In the genomic region with DNA sequence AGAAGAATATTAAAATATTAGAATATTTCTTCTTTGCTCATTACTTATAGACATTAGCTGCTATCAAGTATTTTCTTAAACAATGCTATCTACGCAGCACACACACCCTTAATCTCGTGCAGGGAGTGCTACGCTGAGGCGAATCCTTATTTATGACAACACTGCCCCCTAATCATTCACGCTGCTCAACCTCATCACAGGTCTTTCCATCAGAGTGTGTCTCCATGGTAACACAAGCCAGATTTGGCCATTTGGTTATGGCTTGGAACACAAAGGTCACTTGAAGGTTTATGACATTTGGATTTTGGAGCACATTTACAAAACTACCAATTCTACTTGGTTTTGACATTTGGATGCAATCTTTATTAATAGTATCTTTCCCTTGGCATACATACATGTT, we compare ENCODE assay signal across 25 cellular contexts. TPM values are rescaled to one million over a fixed set of nuclear protein-coding genes. Genes with fewer than 3 reads are reported as not detected.
A peak's percentile ranks its signal among the peaks of the same experiment; 100 is the strongest.
DNase-seq lines count a peak whose midpoint lies in the region; ATAC-seq and TF ChIP-seq lines count a peak whose summit lies in the region.
"Had no signal": no experiment of that assay in that cellular context is flagged by ENCODE, and none has a peak within 500 bp of the region (broad histone marks: within the 10 kb centered on the region; RNA-seq: fewer than 3 reads in every experiment).

No MANE protein-coding gene starts in this region.

- no peak for TF ChIP-seq EP300 in SK-N-SH (IDR thresholded peaks at IDR 0.05; ENCODE audit: borderline replicate concordance in 1 of 2, low read depth in 1 of 2, low read length in 1 of 2)

- no peak for TF ChIP-seq CTCF in SK-N-SH (IDR thresholded peaks at IDR 0.05)
- TF ChIP-seq CTCF in right atrium auricular region (IDR thresholded peaks at IDR 0.05) = no peak

- H3K9ac ChIP-seq in SK-N-SH = no peak overlapping the region

- H2AFZ ChIP-seq in SK-N-SH (ENCODE audit: low read depth) = no peak overlapping the region
- H2AFZ ChIP-seq: PC-9 had no signal

- TF ChIP-seq RAD21 in SK-N-SH (IDR thresholded peaks at IDR 0.05; ENCODE audit: low read length) = no peak

- H4K20me1 ChIP-seq in SK-N-SH (ENCODE audit: insufficient read depth) = no peaks in the 10 kb centered on the region

- no peak overlapping the region for H3K4me2 ChIP-seq in SK-N-SH
- H3K4me2 ChIP-seq: PC-9 had no signal

- no peak for ATAC-seq in SK-N-SH treated with all-trans-retinoic acid at 6 μM for 48 hours
- ATAC-seq: CD8-positive, alpha-beta T cell had no signal

- H3K27me3 ChIP-seq in SK-N-SH (ENCODE audit: insufficient read depth) = no peaks in the 10 kb centered on the region
- H3K27me3 ChIP-seq in right atrium auricular region = no peaks in the 10 kb centered on the region

- H3K4me1 ChIP-seq in SK-N-SH (ENCODE audit: control insufficient read depth in 1 of 2, insufficient read depth in 2 of 2, low read depth in 1 of 2, low read length in 1 of 2) (no peaks in the 10 kb centered on the region), right atrium auricular region (no peaks in the 10 kb centered on the region)

- no peaks in the 10 kb centered on the region for H3K79me2 ChIP-seq in SK-N-SH (ENCODE audit: insufficient read depth)

- H3F3A ChIP-seq in SK-N-SH (replicated peaks; ENCODE audit: insufficient read depth) = no peaks in the 10 kb centered on the region

- CTCF ChIA-PET in SK-N-SH (lab: Yijun Ruan, JAX) = interaction anchor here (2.6 kb wide), 1 partner anchor 13 kb away, joined by 15 read pairs; no protein-coding TSS in a partner anchor

- peak; percentile 11 for DNase-seq in NCI-H146 (lab: John Stamatoyannopoulos, UW)
- DNase-seq in NCI-H146 treated with DMSO at 0.1 percent for 48 hours (lab: John Stamatoyannopoulos, UW; ENCODE audit: unreplicated experiment) = no peak
- peak; percentile 3 for DNase-seq in SK-N-SH
- DNase-seq in iPS-NIHi11 (ENCODE audit: low spot score) = peak; percentile 33
- DNase-seq in retina = peak; percentile 70
- no peak for DNase-seq in NCI-H1092 treated with DMSO at 0.1 percent for 48 hours (lab: John Stamatoyannopoulos, UW)
- no peak for DNase-seq in right atrium auricular region (ENCODE audit: low spot score)
- DNase-seq: CD8-positive, alpha-beta T cell; DMS 273 treated with DMSO at 0.1 percent for 48 hours; DMS79; EL; GDM1; HFFc6; KBM-7; MG63; NCI-H1694 treated with DMSO at 0.1 percent for 48 hours; NCI-H345; NCI-H526; PC-9; Right ventricle myocardium superior; RPMI8226; SW 1271 had no signal

- no peaks in the 10 kb centered on the region for H3K9me3 ChIP-seq in SK-N-SH
- H3K9me3 ChIP-seq in right atrium auricular region = peaks cover 0 to 13% of the 10 kb centered on the region in 2 donors
- H3K9me3 ChIP-seq: MG63 had no signal

- POLR2A ChIA-PET in SK-N-SH (lab: Yijun Ruan, JAX) = no interaction called here

- H3K4me3 ChIP-seq in SK-N-SH (ENCODE audit: low read depth in 2 of 2, low read length in 1 of 2) = no peak overlapping the region
- H3K4me3 ChIP-seq in right atrium auricular region = no peak overlapping the region
- H3K4me3 ChIP-seq: MG63, PC-9 had no signal

- H3K27ac ChIP-seq in SK-N-SH (ENCODE audit: low read depth in 2 of 2, low read length in 1 of 2) (no peak overlapping the region), right atrium auricular region (no peak overlapping the region)
- H3K27ac ChIP-seq: 22Rv1, C4-2B, PC-9 had no signal

- WGBS in SK-N-SH (ENCODE audit: low lambda C conversion rate) = 14% methylated on average over 5 of the region's 5 CpGs

- H3K36me3 ChIP-seq in SK-N-SH (replicated peaks in 1 of 2; ENCODE audit: control insufficient read depth in 1 of 2, insufficient read depth in 2 of 2, low read length in 1 of 2) = no peaks in the 10 kb centered on the region
- no peaks in the 10 kb centered on the region for H3K36me3 ChIP-seq in right atrium auricular region
- H3K36me3 ChIP-seq: MG63 had no signal

- H3K9me2 ChIP-seq in SK-N-SH = no peaks in the 10 kb centered on the region

TF ChIP-seq in SK-N-SH, 30 proteins besides CTCF, POLR2A, EP300 and RAD21 (continues in another document):
- TF ChIP-seq RCOR1 (IDR thresholded peaks at IDR 0.05; ENCODE audit: low read length) (no peak), REST (IDR thresholded peaks at IDR 0.05; ENCODE audit: low read depth, low read length) (no peak), YY1 (IDR thresholded peaks at IDR 0.05; ENCODE audit: low read depth) (no peak), MXI1 (IDR thresholded peaks at IDR 0.05; ENCODE audit: low read depth, low read length) (no peak), FOXM1 (IDR thresholded peaks at IDR 0.05; ENCODE audit: low read depth) (no peak), GATA2 (CRISPR knock-in tag; IDR thresholded peaks at IDR 0.05) (no peak), ELF1 (IDR thresholded peaks at IDR 0.05) (no peak)
- TF ChIP-seq, protein P1, sequence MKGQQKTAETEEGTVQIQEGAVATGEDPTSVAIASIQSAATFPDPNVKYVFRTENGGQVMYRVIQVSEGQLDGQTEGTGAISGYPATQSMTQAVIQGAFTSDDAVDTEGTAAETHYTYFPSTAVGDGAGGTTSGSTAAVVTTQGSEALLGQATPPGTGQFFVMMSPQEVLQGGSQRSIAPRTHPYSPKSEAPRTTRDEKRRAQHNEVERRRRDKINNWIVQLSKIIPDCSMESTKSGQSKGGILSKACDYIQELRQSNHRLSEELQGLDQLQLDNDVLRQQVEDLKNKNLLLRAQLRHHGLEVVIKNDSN (IDR thresholded peaks at IDR 0.05; ENCODE audit: borderline replicate concordance, low read depth) = no peak

TF ChIP-seq in SK-N-SH treated with all-trans-retinoic acid at 6 μM for 48 hours, 23 proteins besides CTCF, POLR2A, EP300 and RAD21 (continues in another document):
- TF ChIP-seq, protein P2, sequence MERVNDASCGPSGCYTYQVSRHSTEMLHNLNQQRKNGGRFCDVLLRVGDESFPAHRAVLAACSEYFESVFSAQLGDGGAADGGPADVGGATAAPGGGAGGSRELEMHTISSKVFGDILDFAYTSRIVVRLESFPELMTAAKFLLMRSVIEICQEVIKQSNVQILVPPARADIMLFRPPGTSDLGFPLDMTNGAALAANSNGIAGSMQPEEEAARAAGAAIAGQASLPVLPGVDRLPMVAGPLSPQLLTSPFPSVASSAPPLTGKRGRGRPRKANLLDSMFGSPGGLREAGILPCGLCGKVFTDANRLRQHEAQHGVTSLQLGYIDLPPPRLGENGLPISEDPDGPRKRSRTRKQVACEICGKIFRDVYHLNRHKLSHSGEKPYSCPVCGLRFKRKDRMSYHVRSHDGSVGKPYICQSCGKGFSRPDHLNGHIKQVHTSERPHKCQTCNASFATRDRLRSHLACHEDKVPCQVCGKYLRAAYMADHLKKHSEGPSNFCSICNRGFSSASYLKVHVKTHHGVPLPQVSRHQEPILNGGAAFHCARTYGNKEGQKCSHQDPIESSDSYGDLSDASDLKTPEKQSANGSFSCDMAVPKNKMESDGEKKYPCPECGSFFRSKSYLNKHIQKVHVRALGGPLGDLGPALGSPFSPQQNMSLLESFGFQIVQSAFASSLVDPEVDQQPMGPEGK (CRISPR knock-in tag; IDR thresholded peaks at IDR 0.05; ENCODE audit: borderline replicate concordance) = no peak
- TF ChIP-seq ZNF70 (CRISPR knock-in tag; IDR thresholded peaks at IDR 0.05) = no peak
- no peak for TF ChIP-seq ISL1 (CRISPR knock-in tag; IDR thresholded peaks at IDR 0.05)
- TF ChIP-seq CSDC2 (CRISPR knock-in tag; IDR thresholded peaks at IDR 0.05) = no peak
- TF ChIP-seq TOX (CRISPR knock-in tag; IDR thresholded peaks at IDR 0.05; ENCODE audit: borderline replicate concordance) = no peak
- no peak for TF ChIP-seq ZNF8 (CRISPR knock-in tag; IDR thresholded peaks at IDR 0.05)
- TF ChIP-seq RARB (CRISPR knock-in tag; IDR thresholded peaks at IDR 0.05) = no peak
- TF ChIP-seq ZFP30 (CRISPR knock-in tag; IDR thresholded peaks at IDR 0.05) = no peak
- TF ChIP-seq ZC3H10 (CRISPR knock-in tag; IDR thresholded peaks at IDR 0.05) = no peak
- TF ChIP-seq PPARA (CRISPR knock-in tag; IDR thresholded peaks at IDR 0.05; ENCODE audit: borderline replicate concordance) = no peak
- TF ChIP-seq SNAI2 (CRISPR knock-in tag; IDR thresholded peaks at IDR 0.05) = no peak
- no peak for TF ChIP-seq OSR1 (CRISPR knock-in tag; IDR thresholded peaks at IDR 0.05)
- no peak for TF ChIP-seq ESRRG (CRISPR knock-in tag; IDR thresholded peaks at IDR 0.05)
- TF ChIP-seq, protein P3, sequence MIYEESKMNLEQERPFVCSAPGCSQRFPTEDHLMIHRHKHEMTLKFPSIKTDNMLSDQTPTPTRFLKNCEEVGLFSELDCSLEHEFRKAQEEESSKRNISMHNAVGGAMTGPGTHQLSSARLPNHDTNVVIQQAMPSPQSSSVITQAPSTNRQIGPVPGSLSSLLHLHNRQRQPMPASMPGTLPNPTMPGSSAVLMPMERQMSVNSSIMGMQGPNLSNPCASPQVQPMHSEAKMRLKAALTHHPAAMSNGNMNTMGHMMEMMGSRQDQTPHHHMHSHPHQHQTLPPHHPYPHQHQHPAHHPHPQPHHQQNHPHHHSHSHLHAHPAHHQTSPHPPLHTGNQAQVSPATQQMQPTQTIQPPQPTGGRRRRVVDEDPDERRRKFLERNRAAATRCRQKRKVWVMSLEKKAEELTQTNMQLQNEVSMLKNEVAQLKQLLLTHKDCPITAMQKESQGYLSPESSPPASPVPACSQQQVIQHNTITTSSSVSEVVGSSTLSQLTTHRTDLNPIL (CRISPR knock-in tag; IDR thresholded peaks at IDR 0.05; ENCODE audit: low read depth) = no peak

RNA-seq across cellular contexts. Expression of gene MYO3A, which starts 45.4 kb away (rescaled TPM):
- not detected in 2 replicates for polyA plus RNA-seq in SK-N-SH (2012; rRNA removed)
- not detected in 2 replicates for polyA plus RNA-seq in SK-N-SH (2012; cell fraction: cytosol; rRNA removed)
- not detected in 2 replicates for polyA plus RNA-seq in SK-N-SH (2012; cell fraction: nucleus; rRNA removed)
- not detected for total RNA-seq in right atrium auricular region
- total RNA-seq: CD8-positive, alpha-beta T cell; PC-9; Right ventricle myocardium superior had no signal

Comparison
In these comparisons a context has a peak if more than half of its experiments do, and no peak if none do; other contexts are left out.
1. DNase-seq: peak in NCI-H146 (single experiment), SK-N-SH (single experiment), iPS-NIHi11 (single experiment) and retina (single experiment); none in NCI-H146 treated with DMSO at 0.1 percent for 48 hours (single experiment), NCI-H1092 treated with DMSO at 0.1 percent for 48 hours (single experiment) and right atrium auricular region (single experiment).